ENCODE assay signal across 8 cellular contexts in the genomic region with DNA sequence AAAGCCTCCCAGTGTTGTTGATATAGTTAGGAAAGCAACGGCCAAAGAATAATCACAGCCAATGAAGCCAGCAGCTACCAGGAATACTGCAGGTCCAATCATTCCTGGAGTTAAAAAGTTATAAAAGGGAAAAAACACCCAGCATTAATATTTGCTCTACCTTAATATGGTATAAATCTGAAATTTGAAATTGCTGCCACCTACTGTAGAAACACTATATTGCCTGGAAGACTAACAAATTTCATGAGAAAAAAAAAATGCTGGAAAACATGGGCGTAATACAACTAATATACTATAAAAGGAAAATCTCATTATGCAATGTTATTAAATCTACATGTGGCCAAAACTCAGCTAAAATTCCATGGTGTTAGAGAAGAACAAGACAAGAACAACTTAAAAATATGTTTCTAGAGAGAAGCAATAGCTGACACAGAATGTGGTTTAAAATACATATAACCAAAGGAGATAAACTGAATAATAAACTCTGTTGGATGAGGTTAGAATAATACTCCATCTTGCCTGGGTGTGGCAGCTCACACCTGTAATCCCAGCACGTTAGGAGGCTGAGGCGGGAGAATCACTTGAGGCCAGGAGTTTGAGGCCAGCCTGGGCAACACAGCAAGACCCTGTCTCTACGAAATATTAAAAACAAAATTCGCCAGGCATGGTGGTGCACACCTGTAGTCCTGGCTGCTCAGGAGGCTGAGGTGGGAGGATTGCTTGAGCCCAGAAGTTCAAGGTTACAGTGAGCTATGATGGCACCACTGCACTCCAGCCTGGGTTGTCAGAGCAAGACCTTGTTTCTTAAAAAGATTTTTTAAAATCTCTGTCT.
DNase-seq lines count a peak whose midpoint lies in the region; ATAC-seq, FAIRE-seq and TF ChIP-seq lines count a peak whose summit lies in the region.

No MANE protein-coding gene starts in this region.

- DNase-seq in AG08395 (ENCODE audit: low spot score) (peak; percentile 38), GM12865 (ENCODE audit: low read depth) (peak; percentile 50), NCI-H2227 (lab: John Stamatoyannopoulos, UW; ENCODE audit: unreplicated experiment) (peak; percentile 34), cardiac fibroblast (ENCODE audit: low read depth in 2 of 2) (peak; percentile 73 to 76), left kidney (ENCODE audit: low read depth, low spot score) (peak; percentile 61), urothelium cell line (ENCODE audit: low spot score) (peak; percentile 27)

- FAIRE-seq in urothelium cell line (lab: Jason Lieb, UNC): no peak

- H3K4me3 ChIP-seq in GM12865 (ENCODE audit: low read depth, low read length): no peak overlapping the region
- no peak overlapping the region for H3K4me3 ChIP-seq in cardiac fibroblast (replicated peaks in 1 of 2; ENCODE audit: low read depth in 2 of 2, low read length in 2 of 2)

- TF ChIP-seq CTCF in GM12865 (IDR thresholded peaks at IDR 0.05; ENCODE audit: insufficient read depth, low read depth, low read length, missing control alignments) (peak; percentile 35), cardiac fibroblast (IDR thresholded peaks at IDR 0.05; ENCODE audit: low read depth, low read length) (peak; percentile 55)

- ATAC-seq in HG02970 (IDR thresholded peaks at IDR 0.05; ENCODE audit: low FRiP score, unreplicated experiment): no peak
- ATAC-seq in GM19328 (IDR thresholded peaks at IDR 0.05; ENCODE audit: unreplicated experiment): no peak
